In the genomic region with DNA sequence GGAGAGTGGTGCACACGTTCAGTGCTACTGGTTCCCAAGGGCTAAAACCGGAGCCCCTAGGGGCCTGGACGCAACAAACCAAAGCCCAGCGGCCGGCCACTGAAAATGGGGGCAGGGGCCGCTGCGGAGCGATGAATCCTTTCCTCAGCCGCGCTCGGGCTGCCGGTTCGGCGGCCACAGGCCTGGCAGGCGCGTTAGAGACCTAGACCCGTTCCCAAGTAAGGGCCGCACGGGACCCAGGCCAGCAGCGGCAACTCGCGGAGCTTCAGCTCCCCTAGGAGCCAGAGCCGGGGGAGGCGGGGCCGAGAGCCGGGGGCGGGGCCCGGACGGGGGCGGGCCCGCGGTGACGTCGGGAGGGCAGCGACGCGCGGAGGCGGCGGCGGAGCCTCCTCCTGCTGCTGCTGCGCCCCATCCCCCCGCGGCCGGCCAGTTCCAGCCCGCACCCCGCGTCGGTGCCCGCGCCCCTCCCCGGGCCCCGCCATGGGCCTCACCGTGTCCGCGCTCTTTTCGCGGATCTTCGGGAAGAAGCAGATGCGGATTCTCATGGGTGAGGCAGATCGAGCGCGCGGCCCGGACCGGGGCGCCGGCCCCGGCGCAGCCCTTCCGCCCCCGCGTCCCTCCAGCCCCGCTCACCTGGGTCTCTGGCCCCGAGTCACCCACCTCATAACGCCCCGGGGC, we compare ENCODE assay signal across 8 cellular contexts. TPM values are rescaled to one million over a fixed set of nuclear protein-coding genes. Genes with fewer than 3 reads are reported as not detected.
A peak's percentile ranks its signal among the peaks of the same experiment; 100 is the strongest.
DNase-seq lines count a peak whose midpoint lies in the region; TF ChIP-seq lines count a peak whose summit lies in the region.

A gene (plus strand): TSS at position 393 of the 678 bp plus-strand sequence. CDS start 88 bp downstream, at position 481.

- H3K4me3 ChIP-seq in foreskin fibroblast (ENCODE audit: low read depth in 1 of 2, low read length in 2 of 2): peak within 1 kb of the TSS; percentile 91 to 95
- H3K4me3 ChIP-seq in neural progenitor cell: peak within 1 kb of the TSS; percentile 98

- peaks cover 19% of the 10 kb centered on the region for H3K27me3 ChIP-seq in neural progenitor cell

- peak within 1 kb of the TSS; percentile 80 for H3K9ac ChIP-seq in neural progenitor cell

- peak within 1 kb of the TSS; percentile 96 for H3K4me3 Mint-ChIP-seq in neural progenitor cell

- peak within 1 kb of the TSS; percentile 14 for H3K27ac ChIP-seq in neural progenitor cell

- H3K9me3 Mint-ChIP-seq in neural progenitor cell: no peaks in the 10 kb centered on the region

- no peaks in the 10 kb centered on the region for H3K36me3 ChIP-seq in neural progenitor cell

- H3F3A ChIP-seq in neural progenitor cell (ENCODE audit: low read depth): peaks cover 10% of the 10 kb centered on the region

- peaks cover 6% of the 10 kb centered on the region for H3K27me3 Mint-ChIP-seq in neural progenitor cell (ENCODE audit: insufficient read depth, low read depth)

- peaks cover 34% of the 10 kb centered on the region for H3K79me2 ChIP-seq in neural progenitor cell (ENCODE audit: low read depth)

- peak within 1 kb of the TSS; percentile 76 for H3K27ac Mint-ChIP-seq in neural progenitor cell

- H2AFZ ChIP-seq in neural progenitor cell (replicated peaks): peak within 1 kb of the TSS; percentile 97

- peaks cover 28% of the 10 kb centered on the region for H3K4me1 Mint-ChIP-seq in neural progenitor cell

- peak; percentile 83 for DNase-seq in EL
- DNase-seq in GOT3 (lab: John Stamatoyannopoulos, UW): peak; percentile 59
- peak; percentile 94 for DNase-seq in LoVo (ENCODE audit: low spot score)
- DNase-seq in SHP77 treated with DMSO at 0.1 percent for 48 hours (lab: John Stamatoyannopoulos, UW): peak; percentile 52
- peak; percentile 84 for DNase-seq in activated gamma-delta T cell treated with Interleukin-2 at 50 U/mL for 16 hours
- DNase-seq in foreskin fibroblast: peak; percentile 79 to 93
- DNase-seq in neural progenitor cell (ENCODE audit: low spot score): peak; percentile 93
- DNase-seq in stromal cell of bone marrow (ENCODE audit: low read depth): peak; percentile 67

- H3K4me2 ChIP-seq in neural progenitor cell: peak within 1 kb of the TSS; percentile 91

- H3K4me1 ChIP-seq in neural progenitor cell: peaks cover 6% of the 10 kb centered on the region

- H3K36me3 Mint-ChIP-seq in neural progenitor cell: peaks cover 20% of the 10 kb centered on the region

- H4K20me1 ChIP-seq in neural progenitor cell (ENCODE audit: low read depth): peaks cover 25% of the 10 kb centered on the region

- no peaks in the 10 kb centered on the region for H3K9me3 ChIP-seq in neural progenitor cell (ENCODE audit: low read depth)

- TF ChIP-seq CTCF in foreskin fibroblast (IDR thresholded peaks at IDR 0.05; ENCODE audit: low read depth, low read length): no peak
- TF ChIP-seq CTCF in neural progenitor cell (IDR thresholded peaks at IDR 0.05): no peak

RNA-seq across cellular contexts. Expression of the gene that starts here (rescaled TPM):
- total RNA-seq in neural progenitor cell (ENCODE audit: low replicate concordance): 229 and 266 TPM in 2 replicates

Comparison
In these comparisons a context has a peak if more than half of its experiments do, and no peak if none do; other contexts are left out.
1. Peak in every context shown above with its lines: DNase-seq, H3K4me3 ChIP-seq and H3K27ac ChIP-seq.